ENCODE assay signal across 28 cellular contexts in the genomic region with DNA sequence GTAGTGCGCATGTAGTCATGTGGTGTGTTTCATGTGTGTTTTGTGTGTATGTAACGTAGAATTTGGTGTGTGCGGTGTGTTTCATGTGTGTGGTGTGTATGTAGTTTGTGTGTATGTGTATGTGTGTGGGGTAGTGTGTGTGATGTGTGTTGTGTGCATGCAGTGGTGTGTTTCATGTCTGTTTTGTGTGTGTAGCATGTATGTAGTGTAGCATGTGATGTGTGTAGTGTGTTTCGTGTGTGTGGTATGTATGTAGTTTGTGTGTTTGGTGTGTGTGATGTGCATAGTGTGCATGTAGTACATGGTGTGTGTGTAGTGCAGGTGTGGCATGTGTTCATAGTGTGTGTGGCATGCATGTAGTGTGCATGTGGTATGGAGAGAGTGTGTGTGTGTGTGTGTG. TPM values are rescaled to one million over a fixed set of nuclear protein-coding genes. Genes with fewer than 3 reads are reported as not detected.
"Had no signal": no experiment of that assay in that cellular context is flagged by ENCODE, and none has a peak within 500 bp of the region (broad histone marks: within the 10 kb centered on the region; RNA-seq: fewer than 3 reads in every experiment).

No MANE protein-coding gene starts in this region.

- H3K9ac ChIP-seq: parathyroid adenoma had no signal

- H3K4me3 ChIP-seq: body of pancreas, colonic mucosa, gastroesophageal sphincter, psoas muscle, smooth muscle cell, vagina had no signal

- H2AFZ ChIP-seq: parathyroid adenoma had no signal

- DNase-seq: activated CD4-positive, alpha-beta T cell treated with anti-CD3 and anti-CD28 coated beads for 4 hours; activated CD4-positive, alpha-beta T cell treated with anti-CD3 and anti-CD28 coated beads, Interleukin-2, amount 50 U/mL, for 4 hours; activated naive CD4-positive, alpha-beta T cell; activated T-cell treated with anti-CD3 and anti-CD28 coated beads for 4 hours; activated T-cell treated with anti-CD3 and anti-CD28 coated beads, Interleukin-2, amount 50 U/mL, for 72 hours; cerebellar nuclear complex; colonic mucosa; effector CD8-positive, alpha-beta T cell; hippocampal formation; left colon; mammary epithelial cell; midbrain; naive thymus-derived CD4-positive, alpha-beta T cell; occipital lobe; psoas muscle; stimulated activated CD4-positive, alpha-beta T cell treated with anti-CD3 and anti-CD28 coated beads, Interleukin-1b, Interleukin-23, amount 100 ng/mL, for 48 hours; stimulated activated CD4-positive, alpha-beta T cell treated with anti-CD3 and anti-CD28 coated beads, Interleukin-4, amount 100 ng/mL, for 4 hours; stimulated activated CD8-positive, alpha-beta memory T cell treated with anti-CD3 and anti-CD28 coated beads, Interleukin-4, amount 100 ng/mL, for 48 hours; stimulated activated naive CD8-positive, alpha-beta T cell treated with anti-CD3 and anti-CD28 coated beads, Interleukin-15, amount 100 ng/mL, for 72 hours; T-helper 9 cell had no signal

- ATAC-seq: activated T-cell treated with anti-CD3 and anti-CD28 coated beads, Interleukin-2, amount 50 U/mL, for 72 hours; body of pancreas; gastroesophageal sphincter; left colon; psoas muscle had no signal

- H3K27me3 ChIP-seq: body of pancreas, colonic mucosa, gastroesophageal sphincter, vagina had no signal

- H3K4me2 ChIP-seq: smooth muscle cell had no signal

- FAIRE-seq: TTC549 had no signal

- H3K36me3 ChIP-seq: colonic mucosa, vagina had no signal

- H3K27ac ChIP-seq: body of pancreas, colonic mucosa, gastroesophageal sphincter, parathyroid adenoma, psoas muscle, vagina, VCaP had no signal

- H3K9me3 ChIP-seq: body of pancreas, colonic mucosa, gastroesophageal sphincter, psoas muscle, vagina had no signal

- H3K4me1 ChIP-seq: body of pancreas, colonic mucosa, gastroesophageal sphincter, vagina had no signal

RNA-seq across cellular contexts. Expression of a gene that starts 40.8 kb away (rescaled TPM):
- polyA plus RNA-seq: neural cell, smooth muscle cell had no signal
